In the genomic region with DNA sequence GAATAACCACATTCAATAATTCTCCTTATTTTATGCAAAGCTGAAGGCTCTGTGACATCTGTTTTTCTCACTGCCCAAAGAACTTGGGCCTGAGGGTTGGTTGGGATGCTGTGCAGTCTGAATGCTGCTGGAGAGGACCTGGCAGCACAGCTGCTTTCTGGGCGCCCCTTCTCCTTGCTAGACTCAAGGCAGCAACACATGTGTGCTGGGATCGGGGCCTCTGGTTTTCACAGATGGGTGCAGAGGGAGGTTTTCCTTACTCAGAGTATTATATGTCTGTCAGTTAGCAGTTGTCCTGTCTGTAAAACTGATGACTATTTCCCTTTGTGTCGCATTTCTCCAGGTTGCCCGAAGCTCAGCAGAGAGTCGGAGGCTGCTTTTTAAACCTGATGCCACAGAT, we compare ENCODE assay signal across 22 cellular contexts. TPM values are rescaled to one million over a fixed set of nuclear protein-coding genes. Genes with fewer than 3 reads are reported as not detected.
DNase-seq lines count a peak whose midpoint lies in the region; ATAC-seq and TF ChIP-seq lines count a peak whose summit lies in the region.
"Had no signal": no experiment of that assay in that cellular context is flagged by ENCODE, and none has a peak within 500 bp of the region (broad histone marks: within the 10 kb centered on the region; RNA-seq: fewer than 3 reads in every experiment).

No MANE protein-coding gene starts in this region.

- H3K27me3 ChIP-seq in GM23248 (replicated peaks; ENCODE audit: insufficient read depth) = no peaks in the 10 kb centered on the region
- H3K27me3 ChIP-seq: BLaER1, Peyer's patch had no signal

- 82 to 83% methylated on average over 5 of the region's 5 CpGs for WGBS in GM23248 (ENCODE audit: low coverage in 1 of 2, low lambda C conversion rate in 2 of 2, missing lambda C conversion rate in 2 of 2), 2 experiments

- H3F3A ChIP-seq in GM23248 (ENCODE audit: insufficient read depth) = peaks cover 10% of the 10 kb centered on the region; the same call in 1 of the 2 replicates

- H3K9me2 ChIP-seq in GM23248 (ENCODE audit: insufficient read depth) = no peaks in the 10 kb centered on the region
- H3K9me2 ChIP-seq: SK-N-SH had no signal

- H2AFZ ChIP-seq in GM23248 = no peak overlapping the region

- H3K4me2 ChIP-seq in GM23248 (ENCODE audit: unreplicated experiment) = peak overlapping the region; percentile 36
- H3K4me2 ChIP-seq: BLaER1, SK-N-SH had no signal

- H3K27ac Mint-ChIP-seq in activated CD8-positive, alpha-beta memory T cell treated with anti-CD3 and anti-CD28 coated beads, Interleukin-2, amount 10 ng/mL, durations not matched to agents 7 days and 5 days = no peak overlapping the region
- H3K27ac Mint-ChIP-seq in endothelial cell (ENCODE audit: unreplicated experiment) (peak overlapping the region; percentile 9), nephron progenitor cell (peak overlapping the region; percentile 40), HFFc6 (no peak overlapping the region)
- H3K27ac Mint-ChIP-seq: CD8-positive, alpha-beta T cell had no signal

- TF ChIP-seq CTCF in endothelial cell (IDR thresholded peaks at IDR 0.05; ENCODE audit: unreplicated experiment) (no peak), nephron progenitor cell (IDR thresholded peaks at IDR 0.05) (no peak), HFFc6 (IDR thresholded peaks at IDR 0.05) (no peak)

- no peak overlapping the region for H3K4me3 ChIP-seq in GM23248
- H3K4me3 ChIP-seq: BLaER1, Peyer's patch had no signal

- no peaks in the 10 kb centered on the region for H3K9me3 Mint-ChIP-seq in activated CD8-positive, alpha-beta memory T cell treated with anti-CD3 and anti-CD28 coated beads, Interleukin-2, amount 10 ng/mL, durations not matched to agents 7 days and 5 days (ENCODE audit: low read depth)
- H3K9me3 Mint-ChIP-seq in endothelial cell (ENCODE audit: unreplicated experiment) = no peaks in the 10 kb centered on the region
- no peaks in the 10 kb centered on the region for H3K9me3 Mint-ChIP-seq in nephron progenitor cell
- no peaks in the 10 kb centered on the region for H3K9me3 Mint-ChIP-seq in HFFc6
- H3K9me3 Mint-ChIP-seq: CD8-positive, alpha-beta T cell had no signal

- H3K36me3 Mint-ChIP-seq in activated CD8-positive, alpha-beta memory T cell treated with anti-CD3 and anti-CD28 coated beads, Interleukin-2, amount 10 ng/mL, durations not matched to agents 7 days and 5 days = peaks cover 12% of the 10 kb centered on the region
- H3K36me3 Mint-ChIP-seq in endothelial cell (ENCODE audit: low read depth, unreplicated experiment) (peaks cover 41% of the 10 kb centered on the region), nephron progenitor cell (ENCODE audit: low read depth) (peaks cover 54% of the 10 kb centered on the region), HFFc6 (ENCODE audit: low read depth) (peaks cover 20% of the 10 kb centered on the region)

- CTCF ChIA-PET in activated CD8-positive, alpha-beta memory T cell treated with anti-CD3 and anti-CD28 coated beads, Interleukin-2, amount 10 ng/mL, durations not matched to agents 7 days and 5 days (lab: Charles Lee) = no interaction called here

- H3K4me1 ChIP-seq in GM23248 (ENCODE audit: insufficient read depth) = peaks cover 25% of the 10 kb centered on the region
- H3K4me1 ChIP-seq: BLaER1, Peyer's patch had no signal

- no peaks in the 10 kb centered on the region for H3K9me3 ChIP-seq in GM23248 (ENCODE audit: low read depth)
- H3K9me3 ChIP-seq: BLaER1, Peyer's patch, SK-N-SH had no signal

- H3K4me3 Mint-ChIP-seq in activated CD8-positive, alpha-beta memory T cell treated with anti-CD3 and anti-CD28 coated beads, Interleukin-2, amount 10 ng/mL, durations not matched to agents 7 days and 5 days = no peak overlapping the region
- H3K4me3 Mint-ChIP-seq in endothelial cell (ENCODE audit: unreplicated experiment) = peak overlapping the region; percentile 6
- no peak overlapping the region for H3K4me3 Mint-ChIP-seq in nephron progenitor cell
- no peak overlapping the region for H3K4me3 Mint-ChIP-seq in HFFc6
- H3K4me3 Mint-ChIP-seq: CD8-positive, alpha-beta T cell had no signal

- peaks cover 8% of the 10 kb centered on the region for H3K4me1 Mint-ChIP-seq in activated CD8-positive, alpha-beta memory T cell treated with anti-CD3 and anti-CD28 coated beads, Interleukin-2, amount 10 ng/mL, durations not matched to agents 7 days and 5 days
- peaks cover 61% of the 10 kb centered on the region for H3K4me1 Mint-ChIP-seq in endothelial cell (ENCODE audit: unreplicated experiment)
- no peaks in the 10 kb centered on the region for H3K4me1 Mint-ChIP-seq in nephron progenitor cell
- peaks cover 34% of the 10 kb centered on the region for H3K4me1 Mint-ChIP-seq in HFFc6 (ENCODE audit: low read depth)

- H3K36me3 ChIP-seq in GM23248 (ENCODE audit: low read depth) = no peaks in the 10 kb centered on the region

- in situ Hi-C loops in GM23248 (cut with MboI) = no loop called here

- H3K27me3 Mint-ChIP-seq in activated CD8-positive, alpha-beta memory T cell treated with anti-CD3 and anti-CD28 coated beads, Interleukin-2, amount 10 ng/mL, durations not matched to agents 7 days and 5 days = no peaks in the 10 kb centered on the region
- peaks cover 8% of the 10 kb centered on the region for H3K27me3 Mint-ChIP-seq in endothelial cell (ENCODE audit: unreplicated experiment)
- peaks cover 3% of the 10 kb centered on the region for H3K27me3 Mint-ChIP-seq in nephron progenitor cell (ENCODE audit: low read depth, poor library complexity)
- H3K27me3 Mint-ChIP-seq in HFFc6 (ENCODE audit: insufficient read depth) = peaks cover 2% of the 10 kb centered on the region; the same call in 1 of the 2 replicates

- peak overlapping the region; percentile 36; the same call in 1 of the 2 replicates for H3K27ac ChIP-seq in GM23248
- H3K27ac ChIP-seq: BLaER1, Peyer's patch had no signal

- ATAC-seq in activated CD8-positive, alpha-beta memory T cell treated with anti-CD3 and anti-CD28 coated beads, Interleukin-2, amount 10 ng/mL, durations not matched to agents 7 days and 5 days = no peak
- ATAC-seq in HG02970 (IDR thresholded peaks at IDR 0.05; ENCODE audit: low FRiP score, unreplicated experiment) = no peak
- ATAC-seq: CD8-positive, alpha-beta T cell; HepG2; Right ventricle myocardium inferior had no signal

- peaks cover 32% of the 10 kb centered on the region for H3K79me2 ChIP-seq in GM23248 (ENCODE audit: insufficient read depth)

- H4K20me1 ChIP-seq in GM23248 (ENCODE audit: insufficient read depth) = no peaks in the 10 kb centered on the region

- peak; percentile 22 for DNase-seq in activated CD8-positive, alpha-beta memory T cell treated with anti-CD3 and anti-CD28 coated beads, Interleukin-2, amount 10 ng/mL, durations not matched to agents 7 days and 5 days
- DNase-seq in activated CD8-positive, alpha-beta memory T cell treated with anti-CD3 and anti-CD28 coated beads, Interleukin-2, amount 50 U/mL, for 48 hours = no peak
- DNase-seq in GM23248 (no peak), endothelial cell (ENCODE audit: low spot score) (no peak), nephron progenitor cell (no peak), HFFc6 (no peak), kidney tubule cell (ENCODE audit: low spot score) (no peak)
- DNase-seq: CD8-positive, alpha-beta T cell; DMS53; KG1; NCI-H1417 treated with DMSO at 0.1 percent for 48 hours; NCI-H187 treated with DMSO at 0.1 percent for 48 hours; NCI-H446; NCI-H69; NK-92 treated with Interleukin-12 subunit alpha and Interleukin-12 subunit beta, amount 100 ng/mL, for 24 hours; Peyer's patch; SK-N-SH had no signal

- H3K9ac ChIP-seq in GM23248 = no peak overlapping the region
- H3K9ac ChIP-seq: BLaER1, SK-N-SH had no signal

RNA-seq across cellular contexts. Expression of gene TEX29, which starts 53.2 kb away (rescaled TPM):
- under 1 TPM; 0.40 to 0.96 TPM for total RNA-seq in activated CD8-positive, alpha-beta memory T cell treated with anti-CD3 and anti-CD28 coated beads, Interleukin-2, amount 10 ng/mL, durations not matched to agents 7 days and 5 days
- total RNA-seq in GM23248 (2014; rRNA removed; shearing (Covaris generic)) = not detected in 2 replicates
- 0.75 TPM in 1 of 2 replicates, not detected in the other for polyA plus RNA-seq in GM23248 (2016; fragmentation: Nextera tagmentation; extraction: Ambion mirVana)
- 0.54 TPM for total RNA-seq in endothelial cell (ENCODE audit: unreplicated experiment)
- total RNA-seq in HFFc6 (2021; fragmentation: NEBNext Ultra II Directional; extraction: Animal tissue kit (Norgen Biotek cat#: 25700)) = under 1 TPM in 1 of 6 experiments, not detected in 5; 0.41 TPM
- total RNA-seq: H1, Peyer's patch, Right ventricle myocardium inferior had no signal

Comparison
In these comparisons a context has a peak if more than half of its experiments do, and no peak if none do; other contexts are left out.
1. H3K27ac Mint-ChIP-seq: peak in endothelial cell (single experiment) and nephron progenitor cell (single experiment); none in activated CD8-positive, alpha-beta memory T cell treated with anti-CD3 and anti-CD28 coated beads, Interleukin-2, amount 10 ng/mL, durations not matched to agents 7 days and 5 days (single experiment) and HFFc6 (single experiment).